In genomic region chr3:50237133-50237651, GRCh38 we compare ENCODE assay signal across 8 cellular contexts. TPM values are rescaled to one million over a fixed set of nuclear protein-coding genes. Genes with fewer than 3 reads are reported as not detected.
DNase-seq lines count a peak whose midpoint lies in the region; ATAC-seq, FAIRE-seq and TF ChIP-seq lines count a peak whose summit lies in the region.

No MANE protein-coding gene starts in this region.

- H3K36me3 ChIP-seq in HepG2 (replicated peaks in 1 of 2; ENCODE audit: control insufficient read depth in 1 of 2, insufficient read depth in 2 of 2, low read length in 2 of 2) = peaks cover 0 to 2% of the 10 kb centered on the region in 2 experiments; a peak in 1 of 5 replicates
- H3K36me3 ChIP-seq in testis (ENCODE audit: low read depth, missing control alignments) = no peaks in the 10 kb centered on the region

- H3K4me3 ChIP-seq in HepG2 (replicated peaks in 1 of 3; ENCODE audit: insufficient read depth in 1 of 3, low read depth in 2 of 3, low read length in 3 of 3) (peak overlapping the region; percentile 85 to 93 (median 87)), testis (peak overlapping the region; percentile 84 to 86)

- H3K27me3 ChIP-seq in HepG2 (ENCODE audit: control insufficient read depth in 1 of 2, insufficient read depth in 2 of 2, low read length in 2 of 2) = no peaks in the 10 kb centered on the region; a peak in 1 of 5 replicates
- no peaks in the 10 kb centered on the region for H3K27me3 ChIP-seq in testis

- H3K9me3 ChIP-seq in HepG2 (ENCODE audit: low read length) (no peaks in the 10 kb centered on the region), testis (no peaks in the 10 kb centered on the region)

- TF ChIP-seq CTCF in HepG2 (CRISPR knock-in tag; IDR thresholded peaks at IDR 0.05) (no peak), testis (IDR thresholded peaks at IDR 0.05) (no peak)

- TF ChIP-seq POLR2A in HepG2 (IDR thresholded peaks at IDR 0.05; ENCODE audit: insufficient read depth in 1 of 2, low read depth in 2 of 2, low read length in 2 of 2) = no peak
- TF ChIP-seq POLR2A in testis (IDR thresholded peaks at IDR 0.05) = no peak

- H2AFZ ChIP-seq in HepG2 (ENCODE audit: low read length) = no peak overlapping the region

- intact Hi-C loops in HepG2 (cut with micrococcal nuclease; ENCODE audit: unreplicated experiment) (no loop called here), testis (cut with DNase I; ENCODE audit: low total_unique reads) (no loop called here)

- in situ Hi-C loops in HepG2 (cut with HindIII; ENCODE audit: extremely low pct_ligation_motif_present, low pct_unique_long_range_greater_than_20kb) = no loop called here

- BruUV-seq in HepG2 (replicated peaks; lab: Mats Ljungman, UMichigan) = no TSS peak

- FAIRE-seq in HepG2 (lab: Jason Lieb, UNC) = no peak

- peak overlapping the region; percentile 81; the same call in 1 of the 2 replicates for H3K9ac ChIP-seq in HepG2 (ENCODE audit: insufficient read depth, low read depth, low read length)

- TF ChIP-seq RAD21 in HepG2 (CRISPR knock-in tag; IDR thresholded peaks at IDR 0.05) = no peak

- H3K4me1 ChIP-seq in HepG2 (ENCODE audit: insufficient read depth, low read length) (peaks cover 53% of the 10 kb centered on the region), testis (peaks cover 30% of the 10 kb centered on the region)

- peak overlapping the region; percentile 79 for H3K4me2 ChIP-seq in HepG2 (ENCODE audit: low read depth, low read length)

- 42% methylated on average over 7 of the region's 7 CpGs for WGBS in HepG2 (ENCODE audit: low lambda C conversion rate)
- WGBS in testis, 2 donors = 0 to 3% methylated on average over 4 to 7 of the region's 7 CpGs

- DNase-seq in NCI-H345 (lab: John Stamatoyannopoulos, UW) (peak; percentile 11), NCI-H345 treated with DMSO at 0.1 percent for 48 hours (lab: John Stamatoyannopoulos, UW; ENCODE audit: unreplicated experiment) (no peak), RKO (ENCODE audit: low spot score) (peak; percentile 54), caudate nucleus (lab: John Stamatoyannopoulos, UW) (peak in 3 of 61 donors; percentile 14 to 41 (median 18)), HepG2 (ENCODE audit: low spot score) (no peak), testis (no peak), NCI-H2029 (lab: John Stamatoyannopoulos, UW) (no peak)

- H4K20me1 ChIP-seq in HepG2 (ENCODE audit: insufficient read depth, low read length) = no peaks in the 10 kb centered on the region

- TF ChIP-seq EP300 in HepG2 (IDR thresholded peaks at IDR 0.05; ENCODE audit: low read depth in 2 of 2, low read length in 2 of 2) (no peak), HepG2 (CRISPR knock-in tag; IDR thresholded peaks at IDR 0.05; ENCODE audit: borderline replicate concordance) (no peak)

- ATAC-seq in HepG2 (no peak), GM19463 (IDR thresholded peaks at IDR 0.05; ENCODE audit: unreplicated experiment) (no peak)

- CTCF ChIA-PET in HepG2 (lab: Yijun Ruan, JAX; ENCODE audit: low intra/inter-chr PET ratio, low total read pairs) = no interaction called here

- POLR2A ChIA-PET in HepG2 (lab: Yijun Ruan, JAX) = interaction anchor here (0.7 to 2.7 kb wide), 7 partner anchors 16 to 77 kb away, joined by 3 to 55 read pairs (median 19); no protein-coding TSS in a partner anchor

- peaks cover 29% of the 10 kb centered on the region for H3K79me2 ChIP-seq in HepG2 (ENCODE audit: insufficient read depth, low read length)

- H3K27ac ChIP-seq in caudate nucleus (ENCODE audit: low read depth, low read length) (peak overlapping the region; percentile 88), HepG2 (ENCODE audit: extremely low read length, insufficient read depth, low read length) (no peak overlapping the region), testis (peak overlapping the region; percentile 81 to 89)

RNA-seq across cellular contexts. Expression of gene GNAI2, which starts 1.2 kb away (rescaled TPM):
- total RNA-seq in HepG2 (2016; rRNA removed; fragmentation: Illumina TruSeq; extraction: Trizol) = 34.5 and 51.1 TPM in 2 replicates
- 26.6 and 32.1 TPM in 2 replicates for total RNA-seq in HepG2 (2016; cell fraction: cytosol; rRNA removed; fragmentation: Illumina TruSeq; extraction: Trizol; ENCODE audit: low read depth)
- total RNA-seq in HepG2 (2016; cell fraction: insoluble cytoplasmic fraction; rRNA removed; fragmentation: Illumina TruSeq; extraction: Trizol) = 33.4 and 51.3 TPM in 2 replicates
- total RNA-seq in HepG2 (2016; cell fraction: membrane; rRNA removed; fragmentation: Illumina TruSeq; extraction: Trizol) = 43.7 and 48.0 TPM in 2 replicates
- total RNA-seq in HepG2 (2016; cell fraction: nucleus; rRNA removed; fragmentation: Illumina TruSeq; extraction: Trizol) = 26.6 and 32.5 TPM in 2 replicates
- polyA plus RNA-seq in HepG2 (2011; rRNA removed) = 66.1 and 66.2 TPM in 2 replicates
- polyA plus RNA-seq in HepG2 (2011; cell fraction: cytosol; rRNA removed) = 64.5 and 77.2 TPM in 2 replicates
- 39.4 and 42.6 TPM in 2 replicates for polyA plus RNA-seq in HepG2 (2011; cell fraction: nucleus; rRNA removed)
- polyA plus RNA-seq in HepG2 (2012) = 25.4 and 25.9 TPM in 2 replicates
- 37.3 and 42.8 TPM in 2 replicates for polyA plus RNA-seq in HepG2 (2016; cell fraction: cytosol; fragmentation: Illumina TruSeq; extraction: Trizol; ENCODE audit: low read depth)
- 57.1 and 66.6 TPM in 2 replicates for polyA plus RNA-seq in HepG2 (2016; cell fraction: insoluble cytoplasmic fraction; fragmentation: Illumina TruSeq; extraction: Trizol; ENCODE audit: low read depth)
- polyA plus RNA-seq in HepG2 (2016; cell fraction: membrane; fragmentation: Illumina TruSeq; extraction: Trizol; ENCODE audit: low read depth) = 69.3 and 71.1 TPM in 2 replicates
- polyA plus RNA-seq in HepG2 (2016; cell fraction: nucleus; fragmentation: Illumina TruSeq; extraction: Trizol; ENCODE audit: insufficient read depth, low read depth) = 73.5 and 75.3 TPM in 2 replicates
- 111 and 236 TPM in 2 replicates for polyA minus RNA-seq in HepG2 (2011; rRNA and poly(A)+ RNA removed; ENCODE audit: low replicate concordance)
- polyA minus RNA-seq in HepG2 (2011; cell fraction: cytosol; rRNA and poly(A)+ RNA removed) = 26.0 and 26.4 TPM in 2 replicates
- polyA minus RNA-seq in HepG2 (2011; cell fraction: nucleus; rRNA and poly(A)+ RNA removed) = 16.4 and 20.0 TPM in 2 replicates
- total RNA-seq in testis = 100 to 1,000 TPM; 239 to 343 TPM
- 238 TPM for polyA plus RNA-seq in testis (ENCODE audit: insufficient read depth, low read depth, low replicate concordance)

RNA-seq across cellular contexts. Expression of gene SEMA3B, which starts 31.8 kb away (rescaled TPM):
- total RNA-seq in HepG2 (2016; rRNA removed; fragmentation: Illumina TruSeq; extraction: Trizol) = 25.6 and 93.2 TPM in 2 replicates
- total RNA-seq in HepG2 (2016; cell fraction: cytosol; rRNA removed; fragmentation: Illumina TruSeq; extraction: Trizol; ENCODE audit: low read depth) = 12.3 and 13.3 TPM in 2 replicates
- total RNA-seq in HepG2 (2016; cell fraction: insoluble cytoplasmic fraction; rRNA removed; fragmentation: Illumina TruSeq; extraction: Trizol) = 23.5 and 94.1 TPM in 2 replicates
- total RNA-seq in HepG2 (2016; cell fraction: membrane; rRNA removed; fragmentation: Illumina TruSeq; extraction: Trizol) = 18.0 and 19.0 TPM in 2 replicates
- 106 and 120 TPM in 2 replicates for total RNA-seq in HepG2 (2016; cell fraction: nucleus; rRNA removed; fragmentation: Illumina TruSeq; extraction: Trizol)
- 158 and 173 TPM in 2 replicates for polyA plus RNA-seq in HepG2 (2011; rRNA removed)
- polyA plus RNA-seq in HepG2 (2011; cell fraction: cytosol; rRNA removed) = 99.8 and 199 TPM in 2 replicates
- polyA plus RNA-seq in HepG2 (2011; cell fraction: nucleus; rRNA removed) = 824 and 1,487 TPM in 2 replicates
- polyA plus RNA-seq in HepG2 (2012) = 48.8 and 75.5 TPM in 2 replicates
- 10.5 and 10.8 TPM in 2 replicates for polyA plus RNA-seq in HepG2 (2016; cell fraction: cytosol; fragmentation: Illumina TruSeq; extraction: Trizol; ENCODE audit: low read depth)
- polyA plus RNA-seq in HepG2 (2016; cell fraction: insoluble cytoplasmic fraction; fragmentation: Illumina TruSeq; extraction: Trizol; ENCODE audit: low read depth) = 26.4 and 37.1 TPM in 2 replicates
- polyA plus RNA-seq in HepG2 (2016; cell fraction: membrane; fragmentation: Illumina TruSeq; extraction: Trizol; ENCODE audit: low read depth) = 15.3 and 17.6 TPM in 2 replicates
- polyA plus RNA-seq in HepG2 (2016; cell fraction: nucleus; fragmentation: Illumina TruSeq; extraction: Trizol; ENCODE audit: insufficient read depth, low read depth) = 390 and 409 TPM in 2 replicates
- 84.6 and 160 TPM in 2 replicates for polyA minus RNA-seq in HepG2 (2011; rRNA and poly(A)+ RNA removed; ENCODE audit: low replicate concordance)
- 55.4 and 70.0 TPM in 2 replicates for polyA minus RNA-seq in HepG2 (2011; cell fraction: cytosol; rRNA and poly(A)+ RNA removed)
- polyA minus RNA-seq in HepG2 (2011; cell fraction: nucleus; rRNA and poly(A)+ RNA removed) = 81.1 and 108 TPM in 2 replicates
- total RNA-seq in testis = 10 to 100 TPM; 12.9 to 26.7 TPM
- polyA plus RNA-seq in testis (ENCODE audit: insufficient read depth, low read depth, low replicate concordance) = 30.2 TPM

RNA-seq across cellular contexts. Expression of gene SLC38A3, which starts 32.1 kb away (rescaled TPM):
- total RNA-seq in HepG2 (2016; rRNA removed; fragmentation: Illumina TruSeq; extraction: Trizol) (14.3 and 29.8 TPM in 2 replicates), testis (1 to 10 TPM; 4.3 to 5.4 TPM)
- 9.4 and 12.0 TPM in 2 replicates for total RNA-seq in HepG2 (2016; cell fraction: cytosol; rRNA removed; fragmentation: Illumina TruSeq; extraction: Trizol; ENCODE audit: low read depth)
- 14.3 and 31.3 TPM in 2 replicates for total RNA-seq in HepG2 (2016; cell fraction: insoluble cytoplasmic fraction; rRNA removed; fragmentation: Illumina TruSeq; extraction: Trizol)
- total RNA-seq in HepG2 (2016; cell fraction: membrane; rRNA removed; fragmentation: Illumina TruSeq; extraction: Trizol) = 13.7 and 15.1 TPM in 2 replicates
- total RNA-seq in HepG2 (2016; cell fraction: nucleus; rRNA removed; fragmentation: Illumina TruSeq; extraction: Trizol) = 51.2 and 60.9 TPM in 2 replicates
- polyA plus RNA-seq in HepG2 (2011; rRNA removed) (164 and 247 TPM in 2 replicates), testis (ENCODE audit: insufficient read depth, low read depth, low replicate concordance) (3.4 TPM)
- polyA plus RNA-seq in HepG2 (2011; cell fraction: cytosol; rRNA removed) = 69.6 and 77.8 TPM in 2 replicates
- polyA plus RNA-seq in HepG2 (2011; cell fraction: nucleus; rRNA removed) = 645 and 755 TPM in 2 replicates
- polyA plus RNA-seq in HepG2 (2012) = 101 and 126 TPM in 2 replicates
- polyA plus RNA-seq in HepG2 (2016; cell fraction: cytosol; fragmentation: Illumina TruSeq; extraction: Trizol; ENCODE audit: low read depth) = 7.3 and 7.5 TPM in 2 replicates
- polyA plus RNA-seq in HepG2 (2016; cell fraction: insoluble cytoplasmic fraction; fragmentation: Illumina TruSeq; extraction: Trizol; ENCODE audit: low read depth) = 17.2 and 22.9 TPM in 2 replicates
- polyA plus RNA-seq in HepG2 (2016; cell fraction: membrane; fragmentation: Illumina TruSeq; extraction: Trizol; ENCODE audit: low read depth) = 12.8 and 13.7 TPM in 2 replicates
- polyA plus RNA-seq in HepG2 (2016; cell fraction: nucleus; fragmentation: Illumina TruSeq; extraction: Trizol; ENCODE audit: insufficient read depth, low read depth) = 146 and 148 TPM in 2 replicates
- 0.14 and 257 TPM in 2 replicates for polyA minus RNA-seq in HepG2 (2011; rRNA and poly(A)+ RNA removed; ENCODE audit: low replicate concordance)
- 61.1 and 83.0 TPM in 2 replicates for polyA minus RNA-seq in HepG2 (2011; cell fraction: cytosol; rRNA and poly(A)+ RNA removed)
- 113 and 140 TPM in 2 replicates for polyA minus RNA-seq in HepG2 (2011; cell fraction: nucleus; rRNA and poly(A)+ RNA removed)

RNA-seq across cellular contexts. Expression of gene LSMEM2, which starts 41.7 kb away (rescaled TPM):
- total RNA-seq in HepG2 (2016; rRNA removed; fragmentation: Illumina TruSeq; extraction: Trizol) (0.07 TPM in 1 of 2 replicates, not detected in the other), testis (1 to 10 TPM; 1.5 to 3.2 TPM)
- not detected in 2 replicates for total RNA-seq in HepG2 (2016; cell fraction: cytosol; rRNA removed; fragmentation: Illumina TruSeq; extraction: Trizol; ENCODE audit: low read depth)
- 0.06 TPM in 1 of 2 replicates, not detected in the other for total RNA-seq in HepG2 (2016; cell fraction: insoluble cytoplasmic fraction; rRNA removed; fragmentation: Illumina TruSeq; extraction: Trizol)
- not detected in 2 replicates for total RNA-seq in HepG2 (2016; cell fraction: membrane; rRNA removed; fragmentation: Illumina TruSeq; extraction: Trizol)
- total RNA-seq in HepG2 (2016; cell fraction: nucleus; rRNA removed; fragmentation: Illumina TruSeq; extraction: Trizol) = 0.25 TPM in 1 of 2 replicates, not detected in the other
- polyA plus RNA-seq in HepG2 (2011; rRNA removed) (0.41 and 0.44 TPM in 2 replicates), testis (ENCODE audit: insufficient read depth, low read depth, low replicate concordance) (2.6 TPM)
- 0.08 and 0.15 TPM in 2 replicates for polyA plus RNA-seq in HepG2 (2011; cell fraction: cytosol; rRNA removed)
- polyA plus RNA-seq in HepG2 (2011; cell fraction: nucleus; rRNA removed) = 1.3 and 2.1 TPM in 2 replicates
- 0.17 and 0.37 TPM in 2 replicates for polyA plus RNA-seq in HepG2 (2012)
- polyA plus RNA-seq in HepG2 (2016; cell fraction: cytosol; fragmentation: Illumina TruSeq; extraction: Trizol; ENCODE audit: low read depth) = not detected in 2 replicates
- not detected in 2 replicates for polyA plus RNA-seq in HepG2 (2016; cell fraction: insoluble cytoplasmic fraction; fragmentation: Illumina TruSeq; extraction: Trizol; ENCODE audit: low read depth)
- not detected in 2 replicates for polyA plus RNA-seq in HepG2 (2016; cell fraction: membrane; fragmentation: Illumina TruSeq; extraction: Trizol; ENCODE audit: low read depth)
- polyA plus RNA-seq in HepG2 (2016; cell fraction: nucleus; fragmentation: Illumina TruSeq; extraction: Trizol; ENCODE audit: insufficient read depth, low read depth) = 0.42 TPM in 1 of 2 replicates, not detected in the other
- 0.09 and 0.34 TPM in 2 replicates for polyA minus RNA-seq in HepG2 (2011; rRNA and poly(A)+ RNA removed; ENCODE audit: low replicate concordance)
- polyA minus RNA-seq in HepG2 (2011; cell fraction: cytosol; rRNA and poly(A)+ RNA removed) = not detected in 2 replicates
- 0.90 TPM in 1 of 2 replicates, not detected in the other for polyA minus RNA-seq in HepG2 (2011; cell fraction: nucleus; rRNA and poly(A)+ RNA removed)

RNA-seq across cellular contexts. Expression of gene GNAT1, which starts 45.8 kb away (rescaled TPM):
- total RNA-seq in HepG2 (2016; rRNA removed; fragmentation: Illumina TruSeq; extraction: Trizol) (0.15 TPM in 1 of 2 replicates, not detected in the other), testis (1 to 10 TPM in 1 of 2 donors, under 1 TPM in 1; 0.93 to 1.2 TPM)
- total RNA-seq in HepG2 (2016; cell fraction: cytosol; rRNA removed; fragmentation: Illumina TruSeq; extraction: Trizol; ENCODE audit: low read depth) = 1.8 and 2.0 TPM in 2 replicates
- total RNA-seq in HepG2 (2016; cell fraction: insoluble cytoplasmic fraction; rRNA removed; fragmentation: Illumina TruSeq; extraction: Trizol) = 0.09 and 0.28 TPM in 2 replicates
- 0.87 and 1.1 TPM in 2 replicates for total RNA-seq in HepG2 (2016; cell fraction: membrane; rRNA removed; fragmentation: Illumina TruSeq; extraction: Trizol)
- 0.25 and 0.44 TPM in 2 replicates for total RNA-seq in HepG2 (2016; cell fraction: nucleus; rRNA removed; fragmentation: Illumina TruSeq; extraction: Trizol)
- polyA plus RNA-seq in HepG2 (2011; rRNA removed) (0.03 TPM in 1 of 2 replicates, not detected in the other), testis (ENCODE audit: insufficient read depth, low read depth, low replicate concordance) (2.3 TPM)
- not detected in 2 replicates for polyA plus RNA-seq in HepG2 (2011; cell fraction: cytosol; rRNA removed)
- 0.14 and 0.33 TPM in 2 replicates for polyA plus RNA-seq in HepG2 (2011; cell fraction: nucleus; rRNA removed)
- 0.08 TPM in 1 of 2 replicates, not detected in the other for polyA plus RNA-seq in HepG2 (2012)
- polyA plus RNA-seq in HepG2 (2016; cell fraction: cytosol; fragmentation: Illumina TruSeq; extraction: Trizol; ENCODE audit: low read depth) = not detected in 2 replicates
- not detected in 2 replicates for polyA plus RNA-seq in HepG2 (2016; cell fraction: insoluble cytoplasmic fraction; fragmentation: Illumina TruSeq; extraction: Trizol; ENCODE audit: low read depth)
- not detected in 2 replicates for polyA plus RNA-seq in HepG2 (2016; cell fraction: membrane; fragmentation: Illumina TruSeq; extraction: Trizol; ENCODE audit: low read depth)
- polyA plus RNA-seq in HepG2 (2016; cell fraction: nucleus; fragmentation: Illumina TruSeq; extraction: Trizol; ENCODE audit: insufficient read depth, low read depth) = 0.31 TPM in 1 of 2 replicates, not detected in the other
- 0.47 and 2.3 TPM in 2 replicates for polyA minus RNA-seq in HepG2 (2011; rRNA and poly(A)+ RNA removed; ENCODE audit: low replicate concordance)
- polyA minus RNA-seq in HepG2 (2011; cell fraction: cytosol; rRNA and poly(A)+ RNA removed) = 0.26 TPM in 1 of 2 replicates, not detected in the other
- 1.2 and 1.5 TPM in 2 replicates for polyA minus RNA-seq in HepG2 (2011; cell fraction: nucleus; rRNA and poly(A)+ RNA removed)

Comparison
In these comparisons a context has a peak if more than half of its experiments do, and no peak if none do; other contexts are left out.
1. DNase-seq: peak in NCI-H345 (single experiment) and RKO (single experiment); none in NCI-H345 treated with DMSO at 0.1 percent for 48 hours (single experiment), HepG2 (single experiment), testis (single experiment) and NCI-H2029 (single experiment).